ENCODE assay signal across 23 cellular contexts in genomic region chr3:59611649-59612431, GRCh38.
"Had no signal": no experiment of that assay in that cellular context is flagged by ENCODE, and none has a peak within 500 bp of the region (broad histone marks: within the 10 kb centered on the region; RNA-seq: fewer than 3 reads in every experiment).

No MANE protein-coding gene starts in this region.

- H3K36me3 Mint-ChIP-seq: activated CD4-positive, alpha-beta memory T cell treated with anti-CD3 and anti-CD28 coated beads for 36 hours; activated naive CD4-positive, alpha-beta T cell treated with anti-CD3 and anti-CD28 coated beads, Interleukin-2, amount 10 ng/mL, durations not matched to agents 7 days and 5 days; activated naive CD8-positive, alpha-beta T cell treated with anti-CD3 and anti-CD28 coated beads for 36 hours; T-cell had no signal

- H3K4me1 Mint-ChIP-seq: activated CD4-positive, alpha-beta T cell treated with anti-CD3 and anti-CD28 coated beads, Interleukin-2, amount 10 ng/mL, durations not matched to agents 7 days and 5 days; activated naive CD4-positive, alpha-beta T cell treated with anti-CD3 and anti-CD28 coated beads, Interleukin-2, amount 10 ng/mL, durations not matched to agents 7 days and 5 days; activated naive CD8-positive, alpha-beta T cell treated with anti-CD3 and anti-CD28 coated beads for 36 hours; activated T-helper 17 cell treated with anti-CD3 and anti-CD28 coated beads, Interleukin-2, amount 50 U/mL, for 72 hours; central memory CD8-positive, alpha-beta T cell; T-cell had no signal

- H3K27ac ChIP-seq: breast epithelium, Peyer's patch, SJSA1, VCaP had no signal

- H3K27ac Mint-ChIP-seq: activated CD4-positive, alpha-beta memory T cell treated with anti-CD3 and anti-CD28 coated beads for 36 hours; activated CD4-positive, alpha-beta T cell treated with anti-CD3 and anti-CD28 coated beads, Interleukin-2, amount 10 ng/mL, durations not matched to agents 7 days and 5 days; activated naive CD4-positive, alpha-beta T cell treated with anti-CD3 and anti-CD28 coated beads, Interleukin-2, amount 10 ng/mL, durations not matched to agents 7 days and 5 days; activated naive CD8-positive, alpha-beta T cell treated with anti-CD3 and anti-CD28 coated beads for 36 hours; activated T-helper 17 cell treated with anti-CD3 and anti-CD28 coated beads, Interleukin-2, amount 50 U/mL, for 72 hours; T-cell had no signal

- H3K9me3 Mint-ChIP-seq: central memory CD8-positive, alpha-beta T cell had no signal

- H3K36me3 ChIP-seq: breast epithelium, Peyer's patch, SJSA1 had no signal

- H3K4me1 ChIP-seq: breast epithelium, Peyer's patch, SJSA1 had no signal

- DNase-seq: activated CD4-positive, alpha-beta memory T cell treated with anti-CD3 and anti-CD28 coated beads for 36 hours; activated CD4-positive, alpha-beta T cell treated with anti-CD3 and anti-CD28 coated beads, Interleukin-2, amount 10 ng/mL, durations not matched to agents 7 days and 5 days; activated CD4-positive, CD25-positive, alpha-beta regulatory T cell; activated gamma-delta T cell treated with Interleukin-2 at 50 U/mL for 16 hours; activated naive CD4-positive, alpha-beta T cell treated with anti-CD3 and anti-CD28 coated beads, Interleukin-2, amount 10 ng/mL, durations not matched to agents 7 days and 5 days; activated naive CD8-positive, alpha-beta T cell treated with anti-CD3 and anti-CD28 coated beads for 36 hours; activated T-cell treated with anti-CD3 and anti-CD28 coated beads for 4 hours; activated T-cell treated with anti-CD3 and anti-CD28 coated beads, Interleukin-2, amount 50 U/mL, for 48 hours; Kasumi-1; NCI-H1105 treated with DMSO at 0.1 percent for 48 hours; NCI-H1436 treated with DMSO at 0.1 percent for 48 hours; NCI-H187; NCI-H2081; NCI-H446; NCI-H524; Peyer's patch; SHP77; T-cell had no signal

- H3K4me3 Mint-ChIP-seq: activated CD4-positive, alpha-beta memory T cell treated with anti-CD3 and anti-CD28 coated beads for 36 hours; activated CD4-positive, alpha-beta T cell treated with anti-CD3 and anti-CD28 coated beads, Interleukin-2, amount 10 ng/mL, durations not matched to agents 7 days and 5 days; activated naive CD4-positive, alpha-beta T cell treated with anti-CD3 and anti-CD28 coated beads, Interleukin-2, amount 10 ng/mL, durations not matched to agents 7 days and 5 days; activated naive CD8-positive, alpha-beta T cell treated with anti-CD3 and anti-CD28 coated beads for 36 hours; activated T-helper 17 cell treated with anti-CD3 and anti-CD28 coated beads, Interleukin-2, amount 50 U/mL, for 72 hours; central memory CD8-positive, alpha-beta T cell; T-cell had no signal

- ATAC-seq: activated T-helper 17 cell treated with anti-CD3 and anti-CD28 coated beads, Interleukin-2, amount 50 U/mL, for 72 hours; T-cell had no signal

- H3K27me3 Mint-ChIP-seq: activated CD4-positive, alpha-beta memory T cell treated with anti-CD3 and anti-CD28 coated beads for 36 hours; activated naive CD4-positive, alpha-beta T cell treated with anti-CD3 and anti-CD28 coated beads, Interleukin-2, amount 10 ng/mL, durations not matched to agents 7 days and 5 days; activated naive CD8-positive, alpha-beta T cell treated with anti-CD3 and anti-CD28 coated beads for 36 hours; central memory CD8-positive, alpha-beta T cell; T-cell had no signal

- H3K27me3 ChIP-seq: breast epithelium, Peyer's patch, SJSA1 had no signal

- H3K4me3 ChIP-seq: breast epithelium, Peyer's patch, SJSA1 had no signal

- H3K9me3 ChIP-seq: breast epithelium, Peyer's patch, SJSA1 had no signal
